In the genomic region with DNA sequence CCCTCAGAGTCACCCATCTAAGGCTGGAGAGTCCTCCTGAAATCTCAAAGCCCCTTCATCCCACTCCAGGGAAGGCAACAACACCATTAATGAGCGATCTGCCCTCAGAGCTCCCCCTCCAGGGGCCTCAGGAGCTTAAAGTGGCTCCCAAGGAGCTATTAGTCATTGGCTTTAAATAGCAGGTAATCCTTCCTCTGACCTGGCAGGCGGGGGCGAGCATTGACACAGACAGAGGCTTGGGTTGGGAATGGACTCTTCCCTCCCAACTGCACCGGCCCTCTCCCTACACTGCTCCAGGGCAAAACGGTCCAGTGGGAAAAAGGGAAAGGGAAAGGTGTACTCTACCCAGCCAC, we compare ENCODE assay signal across 3 cellular contexts.
TF ChIP-seq lines count a peak whose summit lies in the region.

No MANE protein-coding gene starts in this region.

TF ChIP-seq in HEK293, 187 proteins besides CTCF, POLR2A, EP300 and RAD21 (continued from another document and continues in another):
- TF ChIP-seq ZNF398 (tag by site-specific recombination; IDR thresholded peaks at IDR 0.05), result peak; percentile 41; the same call in 1 of the 2 replicates
- peak; percentile 40 for TF ChIP-seq SP7 (tag by site-specific recombination; IDR thresholded peaks at IDR 0.05)
- TF ChIP-seq ZFHX2 (tag by site-specific recombination; conservative IDR thresholded peaks at IDR 0.05), result peak; percentile 43; the same call in 1 of the 2 replicates
- peak; percentile 71 for TF ChIP-seq GLIS1 (tag by site-specific recombination; IDR thresholded peaks at IDR 0.05)
- peak; percentile 80 for TF ChIP-seq ZNF600 (tag by site-specific recombination; IDR thresholded peaks at IDR 0.05)
- TF ChIP-seq ZNF248 (tag by site-specific recombination; IDR thresholded peaks at IDR 0.05), result no peak
- no peak for TF ChIP-seq PBX3 (CRISPR knock-in tag; IDR thresholded peaks at IDR 0.05)
- TF ChIP-seq ZNF639 (tag by site-specific recombination; IDR thresholded peaks at IDR 0.05), result 0 out of 2 replicates have a peak, but pooled peaks have one; percentile 7
- peak; percentile 78 for TF ChIP-seq ZIC2 (tag by site-specific recombination; IDR thresholded peaks at IDR 0.05)
- TF ChIP-seq IKZF3 (tag by site-specific recombination; IDR thresholded peaks at IDR 0.05), result peak; percentile 54; the same call in 1 of the 2 replicates
- TF ChIP-seq ZNF629 (tag by site-specific recombination; IDR thresholded peaks at IDR 0.05), result peak; percentile 46; the same call in 1 of the 2 replicates

TF ChIP-seq in K562, 482 proteins besides CTCF, POLR2A, EP300 and RAD21 (continued from another document and continues in another):
- TF ChIP-seq TAF1 (IDR thresholded peaks at IDR 0.05; ENCODE audit: control insufficient read depth, extremely low read depth, insufficient read depth, low read length, severe bottlenecking) (peak; percentile 13), ZNF57 (CRISPR knock-in tag; IDR thresholded peaks at IDR 0.05) (no peak), SAFB (IDR thresholded peaks at IDR 0.05; ENCODE audit: borderline replicate concordance, low read depth, low read length) (no peak), ATF3 (IDR thresholded peaks at IDR 0.05) (peak; percentile 86), ATF3 (CRISPR knock-in tag; conservative IDR thresholded peaks at IDR 0.05) (no peak), ELF4 (CRISPR knock-in tag; IDR thresholded peaks at IDR 0.05) (no peak), FOXA3 (CRISPR knock-in tag; conservative IDR thresholded peaks at IDR 0.05 in 1 of 2, IDR thresholded peaks at IDR 0.05 in 1 of 2) (0 out of 4 replicates have a peak, but pooled peaks of 1 of the 2 experiments have one; percentile 33), JUN (IDR thresholded peaks at IDR 0.05; ENCODE audit: borderline replicate concordance, low read depth, low read length) (peak; percentile 85), JUN (CRISPR knock-in tag; IDR thresholded peaks at IDR 0.05; ENCODE audit: borderline replicate concordance) (peak; percentile 82; the same call in 1 of the 2 replicates), KHSRP (IDR thresholded peaks at IDR 0.05) (no peak), LEF1 (IDR thresholded peaks at IDR 0.05) (peak; percentile 37; the same call in 1 of the 2 replicates), DPF2 (IDR thresholded peaks at IDR 0.05) (peak; percentile 60), POLR3G (IDR thresholded peaks at IDR 0.05; ENCODE audit: extremely low read depth, insufficient read length, insufficient replicate concordance) (no peak), POLR3A (IDR thresholded peaks at IDR 0.05; ENCODE audit: borderline replicate concordance, extremely low read depth, insufficient read depth, insufficient read length) (no peak), E4F1 (CRISPR knock-in tag; IDR thresholded peaks at IDR 0.05; ENCODE audit: borderline replicate concordance) (no peak), JUND (IDR thresholded peaks at IDR 0.05; ENCODE audit: borderline replicate concordance, low read depth, low read length) (peak; percentile 82), JUND (tag; IDR thresholded peaks at IDR 0.05; ENCODE audit: borderline replicate concordance, low read depth, low read length) (peak; percentile 62; the same call in 1 of the 3 replicates), ARID1B (IDR thresholded peaks at IDR 0.05) (peak; percentile 27; the same call in 1 of the 2 replicates)
- TF ChIP-seq, protein P1, sequence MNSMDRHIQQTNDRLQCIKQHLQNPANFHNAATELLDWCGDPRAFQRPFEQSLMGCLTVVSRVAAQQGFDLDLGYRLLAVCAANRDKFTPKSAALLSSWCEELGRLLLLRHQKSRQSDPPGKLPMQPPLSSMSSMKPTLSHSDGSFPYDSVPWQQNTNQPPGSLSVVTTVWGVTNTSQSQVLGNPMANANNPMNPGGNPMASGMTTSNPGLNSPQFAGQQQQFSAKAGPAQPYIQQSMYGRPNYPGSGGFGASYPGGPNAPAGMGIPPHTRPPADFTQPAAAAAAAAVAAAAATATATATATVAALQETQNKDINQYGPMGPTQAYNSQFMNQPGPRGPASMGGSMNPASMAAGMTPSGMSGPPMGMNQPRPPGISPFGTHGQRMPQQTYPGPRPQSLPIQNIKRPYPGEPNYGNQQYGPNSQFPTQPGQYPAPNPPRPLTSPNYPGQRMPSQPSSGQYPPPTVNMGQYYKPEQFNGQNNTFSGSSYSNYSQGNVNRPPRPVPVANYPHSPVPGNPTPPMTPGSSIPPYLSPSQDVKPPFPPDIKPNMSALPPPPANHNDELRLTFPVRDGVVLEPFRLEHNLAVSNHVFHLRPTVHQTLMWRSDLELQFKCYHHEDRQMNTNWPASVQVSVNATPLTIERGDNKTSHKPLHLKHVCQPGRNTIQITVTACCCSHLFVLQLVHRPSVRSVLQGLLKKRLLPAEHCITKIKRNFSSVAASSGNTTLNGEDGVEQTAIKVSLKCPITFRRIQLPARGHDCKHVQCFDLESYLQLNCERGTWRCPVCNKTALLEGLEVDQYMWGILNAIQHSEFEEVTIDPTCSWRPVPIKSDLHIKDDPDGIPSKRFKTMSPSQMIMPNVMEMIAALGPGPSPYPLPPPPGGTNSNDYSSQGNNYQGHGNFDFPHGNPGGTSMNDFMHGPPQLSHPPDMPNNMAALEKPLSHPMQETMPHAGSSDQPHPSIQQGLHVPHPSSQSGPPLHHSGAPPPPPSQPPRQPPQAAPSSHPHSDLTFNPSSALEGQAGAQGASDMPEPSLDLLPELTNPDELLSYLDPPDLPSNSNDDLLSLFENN (IDR thresholded peaks at IDR 0.05; ENCODE audit: low read depth in 2 of 2, low read length in 2 of 2), result 0 out of 4 replicates have a peak, but pooled peaks of 1 of the 2 experiments have one; percentile 5
- TF ChIP-seq, protein P2, sequence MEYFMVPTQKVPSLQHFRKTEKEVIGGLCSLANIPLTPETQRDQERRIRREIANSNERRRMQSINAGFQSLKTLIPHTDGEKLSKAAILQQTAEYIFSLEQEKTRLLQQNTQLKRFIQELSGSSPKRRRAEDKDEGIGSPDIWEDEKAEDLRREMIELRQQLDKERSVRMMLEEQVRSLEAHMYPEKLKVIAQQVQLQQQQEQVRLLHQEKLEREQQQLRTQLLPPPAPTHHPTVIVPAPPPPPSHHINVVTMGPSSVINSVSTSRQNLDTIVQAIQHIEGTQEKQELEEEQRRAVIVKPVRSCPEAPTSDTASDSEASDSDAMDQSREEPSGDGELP (CRISPR knock-in tag; IDR thresholded peaks at IDR 0.05; ENCODE audit: borderline replicate concordance), result no peak

TF ChIP-seq in GM12891, 5 proteins besides CTCF, POLR2A, EP300 and RAD21 (continued from another document):
- TF ChIP-seq POU2F2 (IDR thresholded peaks at IDR 0.05; ENCODE audit: low read depth, low read length), result no peak
- TF ChIP-seq SPI1 (IDR thresholded peaks at IDR 0.05; ENCODE audit: low read depth, low read length), result no peak
- TF ChIP-seq TAF1 (IDR thresholded peaks at IDR 0.05; ENCODE audit: low read depth, low read length), result no peak
- no peak for TF ChIP-seq POLR2AphosphoS5 (IDR thresholded peaks at IDR 0.05; ENCODE audit: low read depth, low read length)
